9 cellular contexts compared by ENCODE assay signal in genomic region chr18:63439334-63439733, GRCh38. TPM values are rescaled to one million over a fixed set of nuclear protein-coding genes. Genes with fewer than 3 reads are reported as not detected.
DNase-seq lines count a peak whose midpoint lies in the region; ATAC-seq and TF ChIP-seq lines count a peak whose summit lies in the region.
"Had no signal": no experiment of that assay in that cellular context is flagged by ENCODE, and none has a peak within 500 bp of the region (broad histone marks: within the 10 kb centered on the region; RNA-seq: fewer than 3 reads in every experiment).

No MANE protein-coding gene starts in this region.

- H3K36me3 ChIP-seq in iPS DF 6.9 (ENCODE audit: control insufficient read depth, insufficient read depth, low read length) = no peaks in the 10 kb centered on the region

- H3K27ac Mint-ChIP-seq in T-helper 2 cell treated with Interferon-gamma antibody and Interleukin-4, amounts not matched to agents 5 μg/mL and 100 μg/mL, for 36 hours = no peak overlapping the region
- no peak overlapping the region for H3K27ac Mint-ChIP-seq in MCF 10A (ENCODE audit: low read depth, unreplicated experiment)
- H3K27ac Mint-ChIP-seq: stimulated activated naive CD8-positive, alpha-beta T cell treated with anti-CD3 and anti-CD28 coated beads, Interleukin-15, Interleukin-2, amounts not matched to agents 100 ng/mL and 50 ng/mL, for 24 hours had no signal

- POLR2A ChIA-PET in MCF 10A (lab: Yijun Ruan, JAX) = interaction anchor here (0.5 to 17.6 kb wide), 21 partner anchors 13 to 724 kb away, joined by 3 to 863 read pairs (median 5); partner anchors contain the start of genes KDSR, PHLPP1, SERPINB5 and VPS4B

- CTCF ChIA-PET in MCF 10A (lab: Yijun Ruan, JAX) = interaction anchor here (0.6 to 6.7 kb wide), 42 partner anchors 9 to 729 kb away, joined by 3 to 68 read pairs (median 5); partner anchors contain the start of genes SERPINB5 and VPS4B

- BruUV-seq in MCF 10A (replicated peaks; lab: Mats Ljungman, UMichigan) = no TSS peak

- TF ChIP-seq CTCF in MCF 10A (IDR thresholded peaks at IDR 0.05; ENCODE audit: unreplicated experiment) = peak; percentile 74

- no peaks in the 10 kb centered on the region for H3K4me1 ChIP-seq in iPS DF 6.9 (ENCODE audit: control insufficient read depth, insufficient read depth, low read length)

- no peak overlapping the region for H3K4me3 ChIP-seq in iPS DF 6.9 (ENCODE audit: low read length)

- H3K9me3 ChIP-seq in iPS DF 6.9 (ENCODE audit: control insufficient read depth, insufficient read depth, low read length) = no peaks in the 10 kb centered on the region

- ATAC-seq in GM21619 (IDR thresholded peaks at IDR 0.05; ENCODE audit: unreplicated experiment) = peak; percentile 66

- WGBS in iPS DF 6.9 (ENCODE audit: insufficient coverage, insufficient read length) = no CpG with 5 or more reads among the region's 6 CpGs

- DNase-seq in COR-L47 (lab: John Stamatoyannopoulos, UW) (peak; percentile 71), NCI-H146 (lab: John Stamatoyannopoulos, UW) (peak; percentile 74), MCF 10A (ENCODE audit: unreplicated experiment) (peak; percentile 71), iPS DF 6.9 (ENCODE audit: low read depth, low spot score) (peak; percentile 60), A172 (ENCODE audit: low spot score) (no peak)
- peak; percentile 17 for DNase-seq in T-helper 2 cell treated with Interferon-gamma antibody and Interleukin-4, amounts not matched to agents 5 μg/mL and 100 μg/mL, for 36 hours (ENCODE audit: low spot score)
- DNase-seq in stimulated activated CD4-positive, alpha-beta T cell treated with anti-CD3 and anti-CD28 coated beads, Interleukin-12 subunit alpha, Interleukin-12 subunit beta, amount 100 ng/mL, for 4 hours = peak; percentile 24

- H3K4me1 Mint-ChIP-seq in T-helper 2 cell treated with Interferon-gamma antibody and Interleukin-4, amounts not matched to agents 5 μg/mL and 100 μg/mL, for 36 hours (ENCODE audit: low read depth) = no peaks in the 10 kb centered on the region
- peaks cover 34% of the 10 kb centered on the region for H3K4me1 Mint-ChIP-seq in MCF 10A (ENCODE audit: insufficient read depth, unreplicated experiment)

- H3K27me3 ChIP-seq in iPS DF 6.9 (ENCODE audit: control insufficient read depth, insufficient read depth, low read length) = no peaks in the 10 kb centered on the region

- intact Hi-C loops in MCF 10A (cut with micrococcal nuclease) = loop anchor here (1.0 to 5.0 kb wide), 10 partner anchors 39 to 852 kb away; partner anchors contain the start of gene PHLPP1

- H3K36me3 Mint-ChIP-seq in T-helper 2 cell treated with Interferon-gamma antibody and Interleukin-4, amounts not matched to agents 5 μg/mL and 100 μg/mL, for 36 hours (ENCODE audit: low read depth) = no peaks in the 10 kb centered on the region
- H3K36me3 Mint-ChIP-seq in MCF 10A (ENCODE audit: insufficient read depth, unreplicated experiment) = no peaks in the 10 kb centered on the region

- H3K9me3 Mint-ChIP-seq in T-helper 2 cell treated with Interferon-gamma antibody and Interleukin-4, amounts not matched to agents 5 μg/mL and 100 μg/mL, for 36 hours = no peaks in the 10 kb centered on the region
- no peaks in the 10 kb centered on the region for H3K9me3 Mint-ChIP-seq in MCF 10A (ENCODE audit: unreplicated experiment)
- H3K9me3 Mint-ChIP-seq: stimulated activated naive CD8-positive, alpha-beta T cell treated with anti-CD3 and anti-CD28 coated beads, Interleukin-15, Interleukin-2, amounts not matched to agents 100 ng/mL and 50 ng/mL, for 24 hours had no signal

- H3K27ac ChIP-seq in iPS DF 6.9 (ENCODE audit: low read length) = no peak overlapping the region

- no peak overlapping the region for H3K4me3 Mint-ChIP-seq in T-helper 2 cell treated with Interferon-gamma antibody and Interleukin-4, amounts not matched to agents 5 μg/mL and 100 μg/mL, for 36 hours
- H3K4me3 Mint-ChIP-seq in MCF 10A (ENCODE audit: unreplicated experiment) = no peak overlapping the region
- H3K4me3 Mint-ChIP-seq: stimulated activated naive CD8-positive, alpha-beta T cell treated with anti-CD3 and anti-CD28 coated beads, Interleukin-15, Interleukin-2, amounts not matched to agents 100 ng/mL and 50 ng/mL, for 24 hours had no signal

- peaks cover 23% of the 10 kb centered on the region for H3K27me3 Mint-ChIP-seq in T-helper 2 cell treated with Interferon-gamma antibody and Interleukin-4, amounts not matched to agents 5 μg/mL and 100 μg/mL, for 36 hours (ENCODE audit: low read depth)
- no peaks in the 10 kb centered on the region for H3K27me3 Mint-ChIP-seq in MCF 10A (ENCODE audit: insufficient read depth, unreplicated experiment)

RNA-seq across cellular contexts. Expression of gene VPS4B, which starts 17.1 kb away (rescaled TPM):
- total RNA-seq in MCF 10A (2022) = 67.8 and 89.8 TPM in 2 replicates
- 33.8 and 41.8 TPM in 2 replicates for total RNA-seq in A172 (2014; rRNA removed; shearing (Covaris generic))

RNA-seq across cellular contexts. Expression of gene SERPINB5, which starts 37.4 kb away (rescaled TPM):
- total RNA-seq in MCF 10A (2022) = 254 and 330 TPM in 2 replicates
- total RNA-seq in A172 (2014; rRNA removed; shearing (Covaris generic)) = 0.19 TPM in 1 of 2 replicates, not detected in the other

Comparison
In these comparisons a context has a peak if more than half of its experiments do, and no peak if none do; other contexts are left out.
1. RNA of gene SERPINB5, which starts 37.4 kb away (total RNA-seq): 254 to 330 TPM in MCF 10A; 0.19 TPM in A172; every median in the first group is over 100 times any median in the second.